In genomic region chr4:39932776-39933402, GRCh38 we compare ENCODE assay signal across 11 cellular contexts. TPM values are rescaled to one million over a fixed set of nuclear protein-coding genes. Genes with fewer than 3 reads are reported as not detected.
DNase-seq lines count a peak whose midpoint lies in the region; ATAC-seq lines count a peak whose summit lies in the region.
"Had no signal": no experiment of that assay in that cellular context is flagged by ENCODE, and none has a peak within 500 bp of the region (broad histone marks: within the 10 kb centered on the region; RNA-seq: fewer than 3 reads in every experiment).

No MANE protein-coding gene starts in this region.

- H3K27me3 ChIP-seq in CD8-positive, alpha-beta memory T cell (ENCODE audit: insufficient read depth, low read length, poor library complexity, severe bottlenecking) = no peaks in the 10 kb centered on the region
- H3K27me3 ChIP-seq in mesenchymal stem cell (ENCODE audit: control insufficient read depth in 1 of 2, insufficient read depth in 1 of 2, low read length in 2 of 2) = no peaks in the 10 kb centered on the region
- no peaks in the 10 kb centered on the region for H3K27me3 ChIP-seq in H7 (ENCODE audit: control insufficient read depth, insufficient read depth, low read length)
- no peaks in the 10 kb centered on the region for H3K27me3 ChIP-seq in SJCRH30

- no peak overlapping the region for H3K23ac ChIP-seq in mesenchymal stem cell (ENCODE audit: low read length in 2 of 2)

- POLR2A ChIA-PET in CD8-positive, alpha-beta memory T cell (lab: Charles Lee) = no interaction called here

- CTCF ChIA-PET in CD8-positive, alpha-beta memory T cell (lab: Charles Lee) = interaction anchor here (0.9 kb wide), 1 partner anchor 46 kb away, joined by 4 read pairs; no protein-coding TSS in a partner anchor

- H3K36me3 Mint-ChIP-seq in CD8-positive, alpha-beta memory T cell = peaks cover 0 to 20% (median 4%) of the 10 kb centered on the region in 3 donors
- peaks cover 12% of the 10 kb centered on the region for H3K36me3 Mint-ChIP-seq in activated T-helper 1 cell treated with anti-CD3 and anti-CD28 coated beads, Interleukin-12 subunit alpha, Interleukin-12 subunit beta, Interleukin-2, Interleukin-4 antibody, amounts not matched to agents 30 ng/mL and 10 ng/mL and 1 ng/mL, durations not matched to agents 14 hours and 24 hours and 36 hours (ENCODE audit: low read depth)

- no peak overlapping the region for H3K27ac ChIP-seq in CD8-positive, alpha-beta memory T cell (ENCODE audit: low read depth, low read length)
- peak overlapping the region; percentile 55 for H3K27ac ChIP-seq in mesenchymal stem cell (ENCODE audit: low read length, poor library complexity, severe bottlenecking)
- H3K27ac ChIP-seq in SJCRH30 = no peak overlapping the region

- H2BK120ac ChIP-seq in mesenchymal stem cell (ENCODE audit: low read depth, low read length) = no peak overlapping the region

- H4K91ac ChIP-seq in mesenchymal stem cell (ENCODE audit: low read length) = no peak overlapping the region

- no peak overlapping the region for H2AFZ ChIP-seq in mesenchymal stem cell (ENCODE audit: low read depth, low read length)

- no peak overlapping the region for H3K9ac ChIP-seq in mesenchymal stem cell (ENCODE audit: low read length)

- H3K4me3 ChIP-seq in CD8-positive, alpha-beta memory T cell (ENCODE audit: low read length) = no peak overlapping the region
- H3K4me3 ChIP-seq in mesenchymal stem cell (ENCODE audit: insufficient read depth in 1 of 2, low read depth in 1 of 2, low read length in 2 of 2) = peak overlapping the region in 1 of 2 experiments; percentile 24
- H3K4me3 ChIP-seq in H7 (ENCODE audit: insufficient read depth, low read depth, low read length) = no peak overlapping the region
- no peak overlapping the region for H3K4me3 ChIP-seq in SJCRH30

- H3K27ac Mint-ChIP-seq in CD8-positive, alpha-beta memory T cell = peak overlapping the region; percentile 83 to 97 (median 90)
- H3K27ac Mint-ChIP-seq in activated T-helper 1 cell treated with anti-CD3 and anti-CD28 coated beads, Interleukin-12 subunit alpha, Interleukin-12 subunit beta, Interleukin-2, Interleukin-4 antibody, amounts not matched to agents 30 ng/mL and 10 ng/mL and 1 ng/mL, durations not matched to agents 14 hours and 24 hours and 36 hours = peak overlapping the region; percentile 48

- no peak overlapping the region for H2BK5ac ChIP-seq in mesenchymal stem cell (ENCODE audit: low read depth, low read length, poor library complexity, severe bottlenecking)

- ATAC-seq in HG02642 (IDR thresholded peaks at IDR 0.05; ENCODE audit: poor library complexity, unreplicated experiment) = peak; percentile 44

- no peak overlapping the region for H3K18ac ChIP-seq in mesenchymal stem cell (ENCODE audit: low read depth in 1 of 2, low read length in 2 of 2)

- peak in 1 of 5 donors; percentile 23 for DNase-seq in CD8-positive, alpha-beta memory T cell
- peak; percentile 20 for DNase-seq in activated T-helper 1 cell treated with anti-CD3 and anti-CD28 coated beads, Interleukin-12 subunit alpha, Interleukin-12 subunit beta, Interleukin-2, Interleukin-4 antibody, amounts not matched to agents 30 ng/mL and 10 ng/mL and 1 ng/mL, durations not matched to agents 14 hours and 24 hours and 36 hours (ENCODE audit: low spot score)
- DNase-seq in mesenchymal stem cell = peak; percentile 55
- DNase-seq in NCI-H1436 (lab: John Stamatoyannopoulos, UW) = no peak
- no peak for DNase-seq in NCI-H1417 (lab: John Stamatoyannopoulos, UW)
- no peak for DNase-seq in H7
- no peak for DNase-seq in SJCRH30
- DNase-seq: DMS 273 treated with DMSO at 0.1 percent for 48 hours, head of caudate nucleus, NCI-H1694 treated with DMSO at 0.1 percent for 48 hours had no signal

- H3K4me1 ChIP-seq in CD8-positive, alpha-beta memory T cell (ENCODE audit: insufficient read depth, low read length) = peaks cover 48% of the 10 kb centered on the region
- H3K4me1 ChIP-seq in mesenchymal stem cell (ENCODE audit: control insufficient read depth, insufficient read depth, low read depth, low read length) (peaks cover 3% of the 10 kb centered on the region), SJCRH30 (peaks cover 18% of the 10 kb centered on the region)

- H3K4me2 ChIP-seq in mesenchymal stem cell (ENCODE audit: low read length, poor library complexity, severe bottlenecking) = no peak overlapping the region

- H2AK5ac ChIP-seq in mesenchymal stem cell (ENCODE audit: low read length, severe bottlenecking) = no peak overlapping the region

- peaks cover 65 to 87% (median 86%) of the 10 kb centered on the region in 3 donors for H3K4me1 Mint-ChIP-seq in CD8-positive, alpha-beta memory T cell
- H3K4me1 Mint-ChIP-seq in activated T-helper 1 cell treated with anti-CD3 and anti-CD28 coated beads, Interleukin-12 subunit alpha, Interleukin-12 subunit beta, Interleukin-2, Interleukin-4 antibody, amounts not matched to agents 30 ng/mL and 10 ng/mL and 1 ng/mL, durations not matched to agents 14 hours and 24 hours and 36 hours (ENCODE audit: low read depth) = peaks cover 61% of the 10 kb centered on the region

- WGBS in mesenchymal stem cell = 94% methylated on average over 8 of the region's 8 CpGs

- H4K8ac ChIP-seq in mesenchymal stem cell (ENCODE audit: low read length) = no peak overlapping the region

- H3K36me3 ChIP-seq in CD8-positive, alpha-beta memory T cell (ENCODE audit: insufficient read depth, low read length) = no peaks in the 10 kb centered on the region
- H3K36me3 ChIP-seq in mesenchymal stem cell (ENCODE audit: control insufficient read depth in 1 of 2, insufficient read depth in 2 of 2, low read depth in 1 of 2, low read length in 2 of 2) (peaks cover 0 to 2% of the 10 kb centered on the region in 2 experiments), H7 (replicated peaks; ENCODE audit: control insufficient read depth, insufficient read depth, low read length) (peaks cover under 1% of the 10 kb centered on the region), SJCRH30 (peaks cover 4% of the 10 kb centered on the region; the same call in 1 of the 2 replicates)

- no peak overlapping the region for H3K14ac ChIP-seq in mesenchymal stem cell (ENCODE audit: low read length in 2 of 2)

- peaks cover 13% of the 10 kb centered on the region for H3K79me1 ChIP-seq in mesenchymal stem cell (replicated peaks; ENCODE audit: low read length, poor library complexity, severe bottlenecking)

- H3K4me3 Mint-ChIP-seq in CD8-positive, alpha-beta memory T cell = peak overlapping the region; percentile 31 to 82 (median 73)
- H3K4me3 Mint-ChIP-seq in activated T-helper 1 cell treated with anti-CD3 and anti-CD28 coated beads, Interleukin-12 subunit alpha, Interleukin-12 subunit beta, Interleukin-2, Interleukin-4 antibody, amounts not matched to agents 30 ng/mL and 10 ng/mL and 1 ng/mL, durations not matched to agents 14 hours and 24 hours and 36 hours = peak overlapping the region; percentile 12

- H3K9me3 ChIP-seq in CD8-positive, alpha-beta memory T cell (ENCODE audit: low read length) = no peaks in the 10 kb centered on the region
- H3K9me3 ChIP-seq in mesenchymal stem cell (ENCODE audit: control insufficient read depth, low read length) (no peaks in the 10 kb centered on the region), SJCRH30 (replicated peaks) (no peaks in the 10 kb centered on the region)

- H3K4ac ChIP-seq in mesenchymal stem cell (ENCODE audit: low read depth in 1 of 2, low read length in 2 of 2) = no peak overlapping the region

- H3K9me3 Mint-ChIP-seq in CD8-positive, alpha-beta memory T cell = no peaks in the 10 kb centered on the region
- no peaks in the 10 kb centered on the region for H3K9me3 Mint-ChIP-seq in activated T-helper 1 cell treated with anti-CD3 and anti-CD28 coated beads, Interleukin-12 subunit alpha, Interleukin-12 subunit beta, Interleukin-2, Interleukin-4 antibody, amounts not matched to agents 30 ng/mL and 10 ng/mL and 1 ng/mL, durations not matched to agents 14 hours and 24 hours and 36 hours

- intact Hi-C loops in activated T-helper 1 cell treated with anti-CD3 and anti-CD28 coated beads, Interleukin-12 subunit alpha, Interleukin-12 subunit beta, Interleukin-2, Interleukin-4 antibody, amounts not matched to agents 30 ng/mL and 10 ng/mL and 1 ng/mL, durations not matched to agents 14 hours and 24 hours and 36 hours (cut with micrococcal nuclease) = loop anchor here (1.0 to 5.0 kb wide), 2 partner anchors 43 to 124 kb away; partner anchors contain the start of gene N4BP2

- no peak overlapping the region for H2BK15ac ChIP-seq in mesenchymal stem cell (ENCODE audit: low read depth, poor library complexity, severe bottlenecking)

- no peak overlapping the region for H2BK12ac ChIP-seq in mesenchymal stem cell (ENCODE audit: low read length in 2 of 2)

- no peaks in the 10 kb centered on the region for H3K27me3 Mint-ChIP-seq in CD8-positive, alpha-beta memory T cell
- H3K27me3 Mint-ChIP-seq in activated T-helper 1 cell treated with anti-CD3 and anti-CD28 coated beads, Interleukin-12 subunit alpha, Interleukin-12 subunit beta, Interleukin-2, Interleukin-4 antibody, amounts not matched to agents 30 ng/mL and 10 ng/mL and 1 ng/mL, durations not matched to agents 14 hours and 24 hours and 36 hours (ENCODE audit: insufficient read depth) = no peaks in the 10 kb centered on the region

RNA-seq across cellular contexts. Expression of gene PDS5A, which starts 44.8 kb away (rescaled TPM):
- 100 to 1,000 TPM; 111 TPM for total RNA-seq in CD8-positive, alpha-beta memory T cell
- 49.2 TPM for polyA plus RNA-seq in CD8-positive, alpha-beta memory T cell
- 129 and 131 TPM in 2 replicates for total RNA-seq in activated T-helper 1 cell treated with anti-CD3 and anti-CD28 coated beads, Interleukin-12 subunit alpha, Interleukin-12 subunit beta, Interleukin-2, Interleukin-4 antibody, amounts not matched to agents 30 ng/mL and 10 ng/mL and 1 ng/mL, durations not matched to agents 14 hours and 24 hours and 36 hours
- 25.3 TPM for polyA plus RNA-seq in mesenchymal stem cell (2013, experiment 1 of 2)
- 25.6 TPM for polyA plus RNA-seq in mesenchymal stem cell (2013, experiment 2 of 2)
- total RNA-seq in H7 (2014; rRNA removed; shearing (Covaris generic)) = 37.1 and 48.6 TPM in 2 replicates
- 80.7 and 89.8 TPM in 2 replicates for total RNA-seq in SJCRH30 (2014; rRNA removed; shearing (Covaris generic))

Comparison
In these comparisons a context has a peak if more than half of its experiments do, and no peak if none do; other contexts are left out.
1. DNase-seq: peak in activated T-helper 1 cell treated with anti-CD3 and anti-CD28 coated beads, Interleukin-12 subunit alpha, Interleukin-12 subunit beta, Interleukin-2, Interleukin-4 antibody, amounts not matched to agents 30 ng/mL and 10 ng/mL and 1 ng/mL, durations not matched to agents 14 hours and 24 hours and 36 hours (single experiment) and mesenchymal stem cell (single experiment); none in NCI-H1436 (single experiment), NCI-H1417 (0 of 3), H7 (single experiment) and SJCRH30 (0 of 2).